8 cellular contexts compared by ENCODE assay signal in the genomic region with DNA sequence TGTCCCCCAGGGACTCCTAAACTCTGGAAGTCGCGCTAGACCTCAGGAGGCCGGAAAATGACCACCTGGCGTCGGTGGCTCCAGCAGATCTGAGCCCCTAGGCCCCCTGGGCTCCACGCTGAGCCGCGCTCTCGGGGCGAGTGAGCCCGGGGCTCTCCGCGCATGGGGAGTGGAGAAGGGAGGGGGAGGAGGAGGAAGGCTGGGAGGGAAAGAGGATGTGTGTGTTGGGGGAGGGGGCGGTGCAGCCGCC. TPM values are rescaled to one million over a fixed set of nuclear protein-coding genes. Genes with fewer than 3 reads are reported as not detected.
DNase-seq lines count a peak whose midpoint lies in the region; ATAC-seq lines count a peak whose summit lies in the region.

No MANE protein-coding gene starts in this region.

- H3K4me1 ChIP-seq in mucosa of rectum (ENCODE audit: control insufficient read depth in 2 of 2, insufficient read depth in 2 of 2, low read length in 2 of 2): peaks cover 18 to 22% of the 10 kb centered on the region in 2 donors

- peak overlapping the region; percentile 51 to 64 for H3K4me3 ChIP-seq in mucosa of rectum (ENCODE audit: low read length in 2 of 2)

- peaks cover 68% of the 10 kb centered on the region for H3K27me3 Mint-ChIP-seq in activated naive CD8-positive, alpha-beta T cell

- no peaks in the 10 kb centered on the region for H3K9me3 ChIP-seq in mucosa of rectum (ENCODE audit: control insufficient read depth in 2 of 2, low read length in 2 of 2)

- H3K27ac ChIP-seq in mucosa of rectum (ENCODE audit: low read depth in 2 of 2, low read length in 2 of 2): no peak overlapping the region

- peaks cover 85 to 96% of the 10 kb centered on the region in 2 donors for H3K27me3 ChIP-seq in mucosa of rectum (ENCODE audit: control insufficient read depth in 2 of 2, insufficient read depth in 2 of 2, low read length in 2 of 2)

- H3K36me3 ChIP-seq in mucosa of rectum (ENCODE audit: control insufficient read depth in 2 of 2, insufficient read depth in 2 of 2, low read length in 2 of 2): no peaks in the 10 kb centered on the region

- in situ Hi-C loops in Caki2 (cut with HindIII; ENCODE audit: low pct_unique_long_range_greater_than_20kb, low sequenced_read_pairs): no loop called here

- DNase-seq in Caki2 (ENCODE audit: low read depth) (peak; percentile 78), NCI-H446 treated with DMSO at 0.1 percent for 48 hours (lab: John Stamatoyannopoulos, UW) (no peak), DMS114 treated with DMSO at 0.1 percent for 48 hours (lab: John Stamatoyannopoulos, UW; ENCODE audit: unreplicated experiment) (no peak)
- DNase-seq in activated CD4-positive, alpha-beta T cell treated with anti-CD3 and anti-CD28 coated beads for 1 hour: no peak

- H3K4me3 Mint-ChIP-seq in activated naive CD8-positive, alpha-beta T cell: peak overlapping the region; percentile 79

- peaks cover 2% of the 10 kb centered on the region for H3K36me3 Mint-ChIP-seq in activated naive CD8-positive, alpha-beta T cell

- H3K4me1 Mint-ChIP-seq in activated naive CD8-positive, alpha-beta T cell (ENCODE audit: low read depth): peaks cover 52% of the 10 kb centered on the region

- no peaks in the 10 kb centered on the region for H3K9me3 Mint-ChIP-seq in activated naive CD8-positive, alpha-beta T cell (ENCODE audit: low read depth)

- no peak overlapping the region for H3K9ac ChIP-seq in mucosa of rectum (ENCODE audit: low read depth in 1 of 2, low read length in 2 of 2)

- ATAC-seq in HG02973 (IDR thresholded peaks at IDR 0.05; ENCODE audit: unreplicated experiment) (peak; percentile 7), GM21360 (IDR thresholded peaks at IDR 0.05; ENCODE audit: unreplicated experiment) (no peak)

- no peak overlapping the region for H3K27ac Mint-ChIP-seq in activated naive CD8-positive, alpha-beta T cell

RNA-seq across cellular contexts. Expression of a gene that starts 0.9 kb away (rescaled TPM):
- 3.2 and 9.6 TPM in 2 replicates for total RNA-seq in Caki2 (2014; rRNA removed; shearing (Covaris generic); ENCODE audit: low replicate concordance)

RNA-seq across cellular contexts. Expression of a gene that starts 18.3 kb away (rescaled TPM):
- total RNA-seq in Caki2 (2014; rRNA removed; shearing (Covaris generic); ENCODE audit: low replicate concordance): 1.4 TPM in 1 of 2 replicates, not detected in the other
